ENCODE assay signal across 41 cellular contexts in genomic region chr3:199815-200214, GRCh38. TPM values are rescaled to one million over a fixed set of nuclear protein-coding genes. Genes with fewer than 3 reads are reported as not detected.
A peak's percentile ranks its signal among the peaks of the same experiment; 100 is the strongest.
DNase-seq lines count a peak whose midpoint lies in the region; ATAC-seq, FAIRE-seq and TF ChIP-seq lines count a peak whose summit lies in the region.
"Had no signal": no experiment of that assay in that cellular context is flagged by ENCODE, and none has a peak within 500 bp of the region (broad histone marks: within the 10 kb centered on the region; RNA-seq: fewer than 3 reads in every experiment).

No MANE protein-coding gene starts in this region.

- H3K27ac Mint-ChIP-seq in H9 = no peak overlapping the region
- H3K27ac Mint-ChIP-seq: B cell; CD14-positive monocyte; CD4-positive, alpha-beta memory T cell; CD4-positive, alpha-beta T cell; CD4-positive, CD25-positive, alpha-beta regulatory T cell; CD8-positive, alpha-beta T cell had no signal

- no peaks in the 10 kb centered on the region; a peak in 1 of 7 replicates for H3K36me3 Mint-ChIP-seq in H9 (ENCODE audit: insufficient read depth in 1 of 3, low read depth in 3 of 3)
- H3K36me3 Mint-ChIP-seq: CD4-positive, alpha-beta memory T cell; CD4-positive, CD25-positive, alpha-beta regulatory T cell; CD8-positive, alpha-beta T cell had no signal

- WGBS in H9 (ENCODE audit: extremely low coverage, insufficient read length, low lambda C conversion rate) = no CpG with 5 or more reads among the region's 3 CpGs

- H3K9me3 Mint-ChIP-seq in H9 = no peaks in the 10 kb centered on the region

- no peak overlapping the region for H2BK120ac ChIP-seq in H9 (ENCODE audit: low read depth, low read length, poor library complexity, severe bottlenecking)

- FAIRE-seq in GM18507 (lab: Jason Lieb, UNC) = peak; percentile 70
- FAIRE-seq: A204.1, A549, D721Med had no signal

- H3K9me3 ChIP-seq in neural cell (ENCODE audit: low read length) = no peaks in the 10 kb centered on the region
- no peaks in the 10 kb centered on the region for H3K9me3 ChIP-seq in H9 (ENCODE audit: control insufficient read depth, low read depth, low read length)
- H3K9me3 ChIP-seq: A549, BE2C, Caco-2 had no signal

- H3K14ac ChIP-seq in H9 (ENCODE audit: insufficient read depth, low read length) = no peak overlapping the region

- H4K91ac ChIP-seq in H9 (ENCODE audit: insufficient read length, low read depth, low read length) = no peak overlapping the region

- H3K4me1 Mint-ChIP-seq in H9 = peaks cover 0 to 5% of the 10 kb centered on the region in 2 experiments; a peak in 2 of 4 replicates
- H3K4me1 Mint-ChIP-seq: CD14-positive monocyte had no signal

- no peak overlapping the region for H3K23ac ChIP-seq in H9 (ENCODE audit: insufficient read length, low read depth, low read length)

- no peak overlapping the region for H2AK5ac ChIP-seq in H9 (ENCODE audit: insufficient read length, low read length)

- peaks cover 66% of the 10 kb centered on the region for H3K27me3 Mint-ChIP-seq in H9 (ENCODE audit: low read depth)

- H3K4ac ChIP-seq in H9 (ENCODE audit: low read depth, low read length) = no peak overlapping the region

- H3K9ac ChIP-seq in neural cell (ENCODE audit: low read length) = peak overlapping the region; percentile 22
- H3K9ac ChIP-seq in H9 (ENCODE audit: extremely low read depth, insufficient read length, low read length) = no peak overlapping the region
- H3K9ac ChIP-seq: BLaER1; BLaER1 treated with 17β-estradiol and CSF1 and Interleukin-3, amounts not matched to agents 10 nM and 100 nM had no signal

- H3K4me3 ChIP-seq in dorsolateral prefrontal cortex (peak overlapping the region in 51 of 59 donors; percentile 0 to 84 (median 71)), neural cell (ENCODE audit: low read length) (peak overlapping the region; percentile 81)
- H3K4me3 ChIP-seq: A549; BLaER1; BLaER1 treated with 17β-estradiol and CSF1 and Interleukin-3, amounts not matched to agents 10 nM and 100 nM had no signal

- H3K79me2 ChIP-seq in neural cell (replicated peaks; ENCODE audit: insufficient read depth, low read length) (peaks cover 36% of the 10 kb centered on the region), H9 (ENCODE audit: insufficient read depth, low read length) (no peaks in the 10 kb centered on the region)

- peaks cover 16% of the 10 kb centered on the region for H3K23me2 ChIP-seq in H9 (ENCODE audit: insufficient read length, low read depth, low read length, poor library complexity, severe bottlenecking)

- H3K27me3 ChIP-seq in dorsolateral prefrontal cortex (peaks cover 0 to 71% (median 8%) of the 10 kb centered on the region in 45 donors), neural cell (ENCODE audit: insufficient read depth, low read depth, low read length) (no peaks in the 10 kb centered on the region), H9 (ENCODE audit: insufficient read depth, low read length) (peaks cover 6% of the 10 kb centered on the region; the same call in 1 of the 2 replicates)

- no peak overlapping the region for H2BK20ac ChIP-seq in H9 (ENCODE audit: low read depth, low read length, poor library complexity, severe bottlenecking)

- DNase-seq in GM18507 (ENCODE audit: extremely low spot score, insufficient read length, low read depth) (no peak), dorsolateral prefrontal cortex (no peak), superior temporal gyrus (ENCODE audit: extremely low spot score) (peak; percentile 38), amygdala (lab: John Stamatoyannopoulos, UW) (no peak), cardiac septum (ENCODE audit: low spot score) (no peak), H9 (no peak)
- DNase-seq: 8988T; ACHN; AML-193; BE2C; C1 segment of cervical spinal cord; Caco-2; Calu3; CD4-positive, alpha-beta memory T cell; CD4-positive, alpha-beta T cell; CD4-positive, CD25-positive, alpha-beta regulatory T cell; CD8-positive, alpha-beta memory T cell; CD8-positive, alpha-beta T cell; COR-L47; DMS 273 treated with DMSO at 0.1 percent for 48 hours; DMS153; DMS53; DMS79; DMS79 treated with DMSO at 0.1 percent for 48 hours; DND-41; EL had no signal

- H2BK12ac ChIP-seq in H9 (ENCODE audit: insufficient read length, low read depth, low read length) = no peak overlapping the region

- no peak overlapping the region for H2BK5ac ChIP-seq in H9 (ENCODE audit: insufficient read length, low read length)

- H3K4me1 ChIP-seq in H9 (ENCODE audit: insufficient read depth, low read length) = no peaks in the 10 kb centered on the region
- H3K4me1 ChIP-seq: BE2C, Caco-2 had no signal

- H3K27ac ChIP-seq in dorsolateral prefrontal cortex = peak overlapping the region in 5 of 59 donors; percentile 0 to 21 (median 10)
- peak overlapping the region; percentile 68 for H3K27ac ChIP-seq in neural cell (ENCODE audit: low read length)
- H3K27ac ChIP-seq in H9 (ENCODE audit: insufficient read length, low read depth, low read length) = no peak overlapping the region
- H3K27ac ChIP-seq: 22Rv1; A549; BLaER1; BLaER1 treated with 17β-estradiol and CSF1 and Interleukin-3, amounts not matched to agents 10 nM and 100 nM; C4-2B had no signal

- H4K8ac ChIP-seq in H9 (replicated peaks; ENCODE audit: insufficient read length, low read depth, low read length) = no peak overlapping the region

- TF ChIP-seq CTCF in dorsolateral prefrontal cortex (IDR thresholded peaks at IDR 0.05 in 54 of 56, conservative IDR thresholded peaks at IDR 0.05 in 2 of 56; ENCODE audit: low read depth in 1 of 56, partially characterized antibody in 56 of 56) (no peak), neural cell (IDR thresholded peaks at IDR 0.05; ENCODE audit: poor library complexity, severe bottlenecking) (no peak), H9 (conservative IDR thresholded peaks at IDR 0.05) (no peak)

- no peaks in the 10 kb centered on the region for H3K9me2 ChIP-seq in neural cell (ENCODE audit: insufficient read depth, low read length)

- intact Hi-C loops in dorsolateral prefrontal cortex (cut with DNase I) = loop anchor here in 1 of 2 donors (5.0 kb wide), 1 partner anchor 152 kb away; no protein-coding TSS in a partner anchor
- intact Hi-C loops in cardiac septum (cut with DNase I) = no loop called here

- no peaks in the 10 kb centered on the region for H3K36me3 ChIP-seq in neural cell (ENCODE audit: insufficient read depth, low read length)
- H3K36me3 ChIP-seq: BE2C; BLaER1; BLaER1 treated with 17β-estradiol and CSF1 and Interleukin-3, amounts not matched to agents 10 nM and 100 nM had no signal

- H3K4me2 ChIP-seq in neural cell (ENCODE audit: low read length) (peak overlapping the region; percentile 58), H9 (ENCODE audit: insufficient read depth, insufficient read length, low read length) (no peak overlapping the region)
- H3K4me2 ChIP-seq: A549; BLaER1; BLaER1 treated with 17β-estradiol and CSF1 and Interleukin-3, amounts not matched to agents 10 nM and 100 nM had no signal

- TF ChIP-seq EP300 in neural cell (conservative IDR thresholded peaks at IDR 0.05; ENCODE audit: poor library complexity, severe bottlenecking) = peak; percentile 88

- H4K5ac ChIP-seq in H9 (ENCODE audit: insufficient read length, low read depth, low read length) = no peak overlapping the region

- H3F3A ChIP-seq in neural cell (ENCODE audit: insufficient read depth, low read length, poor library complexity, severe bottlenecking) = no peaks in the 10 kb centered on the region

- TF ChIP-seq RAD21 in neural cell (conservative IDR thresholded peaks at IDR 0.05) = peak; percentile 11

- H3K18ac ChIP-seq in H9 (ENCODE audit: insufficient read length, low read depth, low read length) = no peak overlapping the region

- no peak overlapping the region for H3K56ac ChIP-seq in H9 (ENCODE audit: insufficient read length, low read depth, low read length)

- no peak overlapping the region for H3T11ph ChIP-seq in H9 (ENCODE audit: low read length)

- H3K4me3 Mint-ChIP-seq in H9 = no peak overlapping the region
- H3K4me3 Mint-ChIP-seq: CD4-positive, alpha-beta memory T cell; CD4-positive, alpha-beta T cell; CD4-positive, CD25-positive, alpha-beta regulatory T cell; CD8-positive, alpha-beta memory T cell; CD8-positive, alpha-beta T cell had no signal

- no peaks in the 10 kb centered on the region for H4K20me1 ChIP-seq in neural cell (ENCODE audit: insufficient read depth)
- no peaks in the 10 kb centered on the region for H4K20me1 ChIP-seq in H9 (ENCODE audit: control insufficient read depth, insufficient read depth, insufficient read length)
- H4K20me1 ChIP-seq: BLaER1 had no signal

- ATAC-seq in HG03469 (IDR thresholded peaks at IDR 0.05; ENCODE audit: unreplicated experiment) = no peak
- ATAC-seq: A549; CD8-positive, alpha-beta T cell had no signal

- no peaks in the 10 kb centered on the region for H3K79me1 ChIP-seq in H9 (ENCODE audit: insufficient read depth, low read depth, low read length, poor library complexity, severe bottlenecking)

- H2AFZ ChIP-seq in neural cell (ENCODE audit: low read depth, low read length) = no peak overlapping the region
- H2AFZ ChIP-seq in H9 (ENCODE audit: low read length) = no peak overlapping the region

- no peak overlapping the region for H2BK15ac ChIP-seq in H9 (ENCODE audit: low read depth, low read length)

TF ChIP-seq in neural cell, 6 proteins besides CTCF, POLR2A, EP300 and RAD21 (continues in another document):
- no peak for TF ChIP-seq MXI1 (conservative IDR thresholded peaks at IDR 0.05; ENCODE audit: poor library complexity, severe bottlenecking)

RNA-seq across cellular contexts. Expression of gene CHL1, which starts 3.3 kb away (rescaled TPM):
- 100 to 1,000 TPM; 103 to 415 (median 260) TPM for total RNA-seq in dorsolateral prefrontal cortex
- 187 and 199 TPM in 2 replicates for polyA plus RNA-seq in neural cell
- polyA minus RNA-seq in neural cell = 521 and 631 TPM in 2 replicates
- 2.5 TPM for total RNA-seq in cardiac septum
- 0.04 TPM in 1 of 2 replicates, not detected in the other for total RNA-seq in H9 (2021)
- total RNA-seq: A172; A673; Caco-2; CD4-positive, alpha-beta memory T cell; CD4-positive, alpha-beta T cell; CD4-positive, CD25-positive, alpha-beta regulatory T cell; CD8-positive, alpha-beta memory T cell; CD8-positive, alpha-beta T cell; Daoy had no signal
- polyA plus RNA-seq: BJ; CD14-positive monocyte; CD4-positive, alpha-beta memory T cell; CD4-positive, CD25-positive, alpha-beta regulatory T cell; CD8-positive, alpha-beta memory T cell had no signal

Comparison
In these comparisons a context has a peak if more than half of its experiments do, and no peak if none do; other contexts are left out.
1. RNA of gene CHL1, which starts 3.3 kb away (total RNA-seq): 103 to 415 TPM in dorsolateral prefrontal cortex; 2.5 TPM in cardiac septum (single experiment) and 0.04 TPM in H9; every median in the first group is over 10 times any median in the second.